ENCODE assay signal across 8 cellular contexts in the genomic region with DNA sequence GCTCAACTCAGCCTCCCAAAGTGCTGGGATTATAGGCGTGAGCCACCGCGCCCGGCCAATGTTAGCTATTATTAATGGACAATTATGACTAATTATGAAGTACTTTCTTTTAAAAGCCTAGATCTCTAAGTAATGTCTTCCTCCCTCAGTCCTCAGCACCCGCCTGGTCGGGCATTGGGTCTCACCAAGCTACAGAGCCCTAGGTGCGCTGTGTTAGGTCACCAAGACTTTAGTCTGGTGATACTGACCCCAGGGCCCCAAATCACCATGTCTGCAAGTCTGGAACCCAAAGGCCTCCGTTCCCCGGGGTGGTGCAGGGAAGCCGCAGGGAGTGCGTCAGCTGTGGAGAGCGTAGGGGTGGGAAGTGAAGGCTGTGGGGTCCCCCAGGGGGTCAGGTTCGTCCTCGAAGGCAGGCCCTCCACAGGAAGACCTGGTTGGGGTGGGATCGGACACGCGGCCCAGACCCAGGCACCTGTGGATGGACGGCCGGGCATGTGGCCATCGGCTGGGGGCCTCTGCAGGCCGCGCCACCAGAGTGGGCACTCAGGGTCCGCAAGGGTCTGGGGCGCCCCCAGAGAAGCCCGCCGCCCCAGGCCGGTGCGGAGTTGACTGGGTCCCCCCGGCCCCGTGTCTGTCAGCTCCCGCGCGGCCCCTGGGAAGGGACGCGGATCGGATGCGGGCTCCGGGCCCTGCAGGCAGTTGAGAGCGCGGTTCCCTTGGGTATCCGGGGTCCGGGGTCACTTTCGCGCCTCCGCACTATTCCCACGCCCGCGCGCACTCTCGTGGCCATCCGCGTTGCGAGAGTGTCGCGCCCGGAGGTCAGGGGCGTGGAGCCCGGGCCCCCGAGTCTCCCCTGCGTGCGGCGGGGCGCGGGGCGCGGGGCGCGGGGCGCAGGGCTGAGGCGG. TPM values are rescaled to one million over a fixed set of nuclear protein-coding genes. Genes with fewer than 3 reads are reported as not detected.
DNase-seq lines count a peak whose midpoint lies in the region; ATAC-seq and TF ChIP-seq lines count a peak whose summit lies in the region.

No MANE protein-coding gene starts in this region.

- WGBS in upper lobe of left lung, 2 donors = 32 to 95% methylated on average over 8 to 37 of the region's 70 CpGs

- H3K27me3 Mint-ChIP-seq in activated T-cell treated with anti-CD3 and anti-CD28 coated beads, Interleukin-2, amount 50 U/mL, for 4 hours (ENCODE audit: low read depth) = no peaks in the 10 kb centered on the region
- no peaks in the 10 kb centered on the region for H3K27me3 Mint-ChIP-seq in central memory CD8-positive, alpha-beta T cell
- H3K27me3 Mint-ChIP-seq in memory B cell = peaks cover 7% of the 10 kb centered on the region

- no peaks in the 10 kb centered on the region for H3K9me3 Mint-ChIP-seq in activated T-cell treated with anti-CD3 and anti-CD28 coated beads, Interleukin-2, amount 50 U/mL, for 4 hours
- H3K9me3 Mint-ChIP-seq in central memory CD8-positive, alpha-beta T cell = no peaks in the 10 kb centered on the region
- no peaks in the 10 kb centered on the region for H3K9me3 Mint-ChIP-seq in memory B cell

- no peak for ATAC-seq in activated T-cell treated with anti-CD3 and anti-CD28 coated beads, Interleukin-2, amount 50 U/mL, for 4 hours
- no peak for ATAC-seq in central memory CD8-positive, alpha-beta T cell (replicated peaks; ENCODE audit: extremely low read depth, poor library complexity, severe bottlenecking)
- no peak for ATAC-seq in memory B cell (ENCODE audit: low read depth)
- ATAC-seq in upper lobe of left lung (ENCODE audit: low FRiP score in 2 of 2) = peak in 1 of 2 donors; percentile 28
- no peak for ATAC-seq in GM18867 (IDR thresholded peaks at IDR 0.05; ENCODE audit: unreplicated experiment)

- DNase-seq in activated T-cell treated with anti-CD3 and anti-CD28 coated beads, Interleukin-2, amount 50 U/mL, for 4 hours = no peak
- DNase-seq in activated T-cell treated with anti-CD3 and anti-CD28 coated beads, Interleukin-2, amount 50 U/mL, for 1 hour = no peak
- no peak for DNase-seq in central memory CD8-positive, alpha-beta T cell (ENCODE audit: low spot score in 2 of 2)
- DNase-seq in memory B cell (ENCODE audit: low spot score in 2 of 2) (no peak), upper lobe of left lung (no peak), NCI-H2107 (lab: John Stamatoyannopoulos, UW) (no peak), NOMO-1 (lab: John Stamatoyannopoulos, UW; ENCODE audit: unreplicated experiment in 2 of 2) (no peak)

- TF ChIP-seq CTCF in upper lobe of left lung (IDR thresholded peaks at IDR 0.05) = peak in 1 of 6 experiments; percentile 4

- H3K36me3 Mint-ChIP-seq in activated T-cell treated with anti-CD3 and anti-CD28 coated beads, Interleukin-2, amount 50 U/mL, for 4 hours (ENCODE audit: insufficient read depth) = no peaks in the 10 kb centered on the region
- peaks cover 13% of the 10 kb centered on the region for H3K36me3 Mint-ChIP-seq in central memory CD8-positive, alpha-beta T cell (ENCODE audit: insufficient read depth)
- no peaks in the 10 kb centered on the region for H3K36me3 Mint-ChIP-seq in memory B cell

- H3K27me3 ChIP-seq in upper lobe of left lung = no peaks in the 10 kb centered on the region

- H3K4me3 Mint-ChIP-seq in activated T-cell treated with anti-CD3 and anti-CD28 coated beads, Interleukin-2, amount 50 U/mL, for 4 hours = peak overlapping the region; percentile 83
- H3K4me3 Mint-ChIP-seq in central memory CD8-positive, alpha-beta T cell = peak overlapping the region; percentile 85
- peak overlapping the region; percentile 86 for H3K4me3 Mint-ChIP-seq in memory B cell

- TF ChIP-seq POLR2A in upper lobe of left lung (IDR thresholded peaks at IDR 0.05) = no peak

- peak overlapping the region; percentile 57 for H3K27ac Mint-ChIP-seq in central memory CD8-positive, alpha-beta T cell (ENCODE audit: low read depth)
- H3K27ac Mint-ChIP-seq in memory B cell = peak overlapping the region; percentile 80

- peak overlapping the region; percentile 30 to 97 (median 86) for H3K4me3 ChIP-seq in upper lobe of left lung

- no peak for TF ChIP-seq EP300 in upper lobe of left lung (IDR thresholded peaks at IDR 0.05)

- H3K9me3 ChIP-seq in upper lobe of left lung = no peaks in the 10 kb centered on the region

- peaks cover 27% of the 10 kb centered on the region for H3K4me1 Mint-ChIP-seq in activated T-cell treated with anti-CD3 and anti-CD28 coated beads, Interleukin-2, amount 50 U/mL, for 4 hours (ENCODE audit: low read depth)
- peaks cover 32% of the 10 kb centered on the region for H3K4me1 Mint-ChIP-seq in central memory CD8-positive, alpha-beta T cell
- peaks cover 36% of the 10 kb centered on the region for H3K4me1 Mint-ChIP-seq in memory B cell

- peaks cover 33 to 37% (median 34%) of the 10 kb centered on the region in 4 donors for H3K4me1 ChIP-seq in upper lobe of left lung

- H3K36me3 ChIP-seq in upper lobe of left lung = peaks cover 0 to under 1% (median under 1%) of the 10 kb centered on the region in 4 donors

- peak overlapping the region; percentile 73 to 98 (median 96) for H3K27ac ChIP-seq in upper lobe of left lung

RNA-seq across cellular contexts. Expression of a gene that starts 0.7 kb away (rescaled TPM):
- 100 to 1,000 TPM; 101 to 114 (median 106) TPM for total RNA-seq in activated T-cell treated with anti-CD3 and anti-CD28 coated beads, Interleukin-2, amount 50 U/mL, for 4 hours
- total RNA-seq in upper lobe of left lung = 100 to 1,000 TPM; 105 to 301 (median 207) TPM

RNA-seq across cellular contexts. Expression of a gene that starts 57.9 kb away (rescaled TPM):
- 10 to 100 TPM; 17.7 to 26.9 (median 24.5) TPM for total RNA-seq in activated T-cell treated with anti-CD3 and anti-CD28 coated beads, Interleukin-2, amount 50 U/mL, for 4 hours
- total RNA-seq in upper lobe of left lung = 100 to 1,000 TPM in 2 of 6 donors, 10 to 100 TPM in 4; 19.9 to 122 (median 51.3) TPM

RNA-seq across cellular contexts. Expression of a gene that starts 58.9 kb away (rescaled TPM):
- total RNA-seq in activated T-cell treated with anti-CD3 and anti-CD28 coated beads, Interleukin-2, amount 50 U/mL, for 4 hours = 100 to 1,000 TPM; 106 to 132 (median 115) TPM
- total RNA-seq in upper lobe of left lung = 10 to 100 TPM; 11.5 to 22.8 (median 19.7) TPM

RNA-seq across cellular contexts. Expression of a gene that starts 58.9 kb away (rescaled TPM):
- total RNA-seq in activated T-cell treated with anti-CD3 and anti-CD28 coated beads, Interleukin-2, amount 50 U/mL, for 4 hours = 1 to 10 TPM; 1.7 to 2.1 (median 1.9) TPM
- total RNA-seq in upper lobe of left lung = under 1 TPM in 4 of 6 donors, not detected in 2; 0.40 to 0.91 (median 0.45) TPM

Comparison
In these comparisons a context has a peak if more than half of its experiments do, and no peak if none do; other contexts are left out.
1. RNA of a gene that starts 58.9 kb away (total RNA-seq): 106 to 132 TPM in activated T-cell treated with anti-CD3 and anti-CD28 coated beads, Interleukin-2, amount 50 U/mL, for 4 hours; 11.5 to 22.8 TPM in upper lobe of left lung; every median in the first group is over 4 times any median in the second.
2. Peak in every context shown above with its lines, with median percentiles within 50 percentile points of each other: H3K4me3 Mint-ChIP-seq.